8 cellular contexts compared by ENCODE assay signal in the genomic region with DNA sequence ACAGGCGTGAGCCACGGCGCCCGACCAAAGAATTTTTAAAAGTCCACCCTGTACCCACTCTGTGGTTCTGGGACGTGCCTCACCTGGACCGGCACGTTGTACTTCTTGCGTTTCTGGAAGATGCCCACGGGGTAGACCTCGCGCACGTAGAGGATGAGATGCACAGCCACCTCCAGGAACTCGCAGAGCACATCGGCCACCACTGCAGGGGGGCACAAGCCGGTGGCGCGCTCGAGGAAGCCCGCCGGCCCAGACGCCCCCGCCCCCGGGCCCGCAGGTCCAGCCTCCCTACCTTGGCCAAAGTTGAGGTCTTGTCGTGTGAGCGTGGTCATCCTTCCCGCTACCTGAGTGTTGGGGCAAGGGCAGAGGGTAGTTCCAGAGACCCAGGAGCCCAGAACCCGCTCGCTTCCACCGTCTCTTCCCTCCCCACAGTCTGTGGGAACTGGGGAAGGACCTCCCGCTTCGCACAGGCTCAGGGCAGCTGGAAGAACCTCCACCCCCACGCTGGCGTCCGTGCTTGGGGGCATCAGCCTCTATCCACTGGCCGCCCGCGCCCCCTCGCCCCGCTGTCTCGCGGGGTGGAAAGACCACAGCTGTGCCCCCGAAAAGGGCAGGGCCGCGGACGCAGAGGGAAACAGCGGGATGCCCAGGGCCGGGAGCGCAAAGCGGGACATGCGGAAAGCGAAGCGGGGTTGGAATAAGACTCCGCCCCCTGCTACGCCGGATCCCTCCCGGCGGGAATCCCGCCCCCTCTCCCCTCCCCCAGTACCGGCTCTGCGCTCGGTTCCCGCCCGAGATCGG. TPM values are rescaled to one million over a fixed set of nuclear protein-coding genes. Genes with fewer than 3 reads are reported as not detected.
DNase-seq lines count a peak whose midpoint lies in the region; ATAC-seq and TF ChIP-seq lines count a peak whose summit lies in the region.

No MANE protein-coding gene starts in this region.

- CTCF ChIA-PET in BJ (lab: Yijun Ruan, JAX) = interaction anchor here (0.9 to 3.5 kb wide), 3 partner anchors 13 to 39 kb away, joined by 4 to 25 read pairs (median 17); a partner anchor contains a TSS

- intact Hi-C loops in activated T-helper 1 cell treated with anti-CD3 and anti-CD28 coated beads, Interleukin-12 subunit alpha, Interleukin-12 subunit beta, Interleukin-2, Interleukin-4 antibody, amounts not matched to agents 30 ng/mL and 10 ng/mL and 1 ng/mL, durations not matched to agents 14 hours and 24 hours and 36 hours (cut with micrococcal nuclease) = loop anchor here (1.0 to 2.0 kb wide), 7 partner anchors 16 to 407 kb away; a partner anchor contains a TSS

- peak overlapping the region; percentile 84 for H3K27ac ChIP-seq in right atrium auricular region

- H3K4me1 Mint-ChIP-seq in activated T-helper 1 cell treated with anti-CD3 and anti-CD28 coated beads, Interleukin-12 subunit alpha, Interleukin-12 subunit beta, Interleukin-2, Interleukin-4 antibody, amounts not matched to agents 30 ng/mL and 10 ng/mL and 1 ng/mL, durations not matched to agents 14 hours and 24 hours and 36 hours (ENCODE audit: low read depth) = peaks cover 18% of the 10 kb centered on the region

- H3K27ac Mint-ChIP-seq in activated T-helper 1 cell treated with anti-CD3 and anti-CD28 coated beads, Interleukin-12 subunit alpha, Interleukin-12 subunit beta, Interleukin-2, Interleukin-4 antibody, amounts not matched to agents 30 ng/mL and 10 ng/mL and 1 ng/mL, durations not matched to agents 14 hours and 24 hours and 36 hours = peak overlapping the region; percentile 58

- H3K9me3 ChIP-seq in right atrium auricular region = no peaks in the 10 kb centered on the region

- peak overlapping the region; percentile 87 for H3K4me3 Mint-ChIP-seq in activated T-helper 1 cell treated with anti-CD3 and anti-CD28 coated beads, Interleukin-12 subunit alpha, Interleukin-12 subunit beta, Interleukin-2, Interleukin-4 antibody, amounts not matched to agents 30 ng/mL and 10 ng/mL and 1 ng/mL, durations not matched to agents 14 hours and 24 hours and 36 hours

- ATAC-seq in GM19324 (IDR thresholded peaks at IDR 0.05; ENCODE audit: low FRiP score, unreplicated experiment) (peak; percentile 28), HG03432 (IDR thresholded peaks at IDR 0.05; ENCODE audit: unreplicated experiment) (peak; percentile 23)

- POLR2A ChIA-PET in BJ (lab: Charles Lee) = interaction anchor here (0.6 kb wide), 1 partner anchor 63 kb away, joined by 3 read pairs; no protein-coding TSS in a partner anchor

- peaks cover 2% of the 10 kb centered on the region for H3K36me3 Mint-ChIP-seq in activated T-helper 1 cell treated with anti-CD3 and anti-CD28 coated beads, Interleukin-12 subunit alpha, Interleukin-12 subunit beta, Interleukin-2, Interleukin-4 antibody, amounts not matched to agents 30 ng/mL and 10 ng/mL and 1 ng/mL, durations not matched to agents 14 hours and 24 hours and 36 hours (ENCODE audit: low read depth)

- H3K27me3 Mint-ChIP-seq in activated T-helper 1 cell treated with anti-CD3 and anti-CD28 coated beads, Interleukin-12 subunit alpha, Interleukin-12 subunit beta, Interleukin-2, Interleukin-4 antibody, amounts not matched to agents 30 ng/mL and 10 ng/mL and 1 ng/mL, durations not matched to agents 14 hours and 24 hours and 36 hours (ENCODE audit: insufficient read depth) = peaks cover 13% of the 10 kb centered on the region

- H3K27me3 ChIP-seq in BJ (ENCODE audit: control insufficient read depth, insufficient read depth, low read length) = peaks cover 2% of the 10 kb centered on the region
- no peaks in the 10 kb centered on the region for H3K27me3 ChIP-seq in right atrium auricular region

- H3K9me3 Mint-ChIP-seq in activated T-helper 1 cell treated with anti-CD3 and anti-CD28 coated beads, Interleukin-12 subunit alpha, Interleukin-12 subunit beta, Interleukin-2, Interleukin-4 antibody, amounts not matched to agents 30 ng/mL and 10 ng/mL and 1 ng/mL, durations not matched to agents 14 hours and 24 hours and 36 hours = no peaks in the 10 kb centered on the region

- TF ChIP-seq CTCF in BJ (IDR thresholded peaks at IDR 0.05; ENCODE audit: insufficient read depth, low read depth, low read length) (no peak), right atrium auricular region (IDR thresholded peaks at IDR 0.05) (no peak)

- H3K4me1 ChIP-seq in right atrium auricular region = peaks cover 0 to 13% of the 10 kb centered on the region in 2 donors

- H3K4me3 ChIP-seq in BJ (ENCODE audit: low read depth, low read length) (peak overlapping the region; percentile 98), right atrium auricular region (peak overlapping the region; percentile 73 to 91), skeletal muscle cell (ENCODE audit: low read depth, low read length) (peak overlapping the region; percentile 67)

- H3K36me3 ChIP-seq in BJ (ENCODE audit: control insufficient read depth, insufficient read depth, low read length) (peaks cover 12% of the 10 kb centered on the region), right atrium auricular region (peaks cover 8% of the 10 kb centered on the region)

- DNase-seq in BJ (ENCODE audit: low read depth) (no peak), right atrium auricular region (ENCODE audit: low spot score) (no peak), skeletal muscle cell (ENCODE audit: low read depth) (no peak), activated gamma-delta T cell treated with Interleukin-2 at 50 U/mL for 16 hours (no peak), putamen (ENCODE audit: low spot score) (no peak)
- no peak for DNase-seq in activated T-helper 1 cell treated with anti-CD3 and anti-CD28 coated beads, Interleukin-12 subunit alpha, Interleukin-12 subunit beta, Interleukin-2, Interleukin-4 antibody, amounts not matched to agents 30 ng/mL and 10 ng/mL and 1 ng/mL, durations not matched to agents 14 hours and 24 hours and 36 hours (ENCODE audit: low spot score)

RNA-seq across cellular contexts. Expression of a gene that starts 0.5 kb away (rescaled TPM):
- polyA plus RNA-seq in BJ (2011; rRNA removed) = 49.5 and 77.1 TPM in 2 replicates
- polyA minus RNA-seq in BJ (2011; rRNA and poly(A)+ RNA removed) = 29.9 and 44.6 TPM in 2 replicates
- total RNA-seq in activated T-helper 1 cell treated with anti-CD3 and anti-CD28 coated beads, Interleukin-12 subunit alpha, Interleukin-12 subunit beta, Interleukin-2, Interleukin-4 antibody, amounts not matched to agents 30 ng/mL and 10 ng/mL and 1 ng/mL, durations not matched to agents 14 hours and 24 hours and 36 hours = 76.9 and 81.8 TPM in 2 replicates
- total RNA-seq in right atrium auricular region = 10 to 100 TPM; 18.7 to 31.1 TPM

RNA-seq across cellular contexts. Expression of a gene that starts 11.0 kb away (rescaled TPM):
- polyA plus RNA-seq in BJ (2011; rRNA removed) = 0.01 TPM in 1 of 2 replicates, not detected in the other
- polyA minus RNA-seq in BJ (2011; rRNA and poly(A)+ RNA removed) = under 0.01 TPM in 1 of 2 replicates, not detected in the other
- total RNA-seq in activated T-helper 1 cell treated with anti-CD3 and anti-CD28 coated beads, Interleukin-12 subunit alpha, Interleukin-12 subunit beta, Interleukin-2, Interleukin-4 antibody, amounts not matched to agents 30 ng/mL and 10 ng/mL and 1 ng/mL, durations not matched to agents 14 hours and 24 hours and 36 hours = 0.07 TPM in 1 of 2 replicates, not detected in the other
- total RNA-seq in right atrium auricular region = not detected

RNA-seq across cellular contexts. Expression of a gene that starts 16.5 kb away (rescaled TPM):
- 14.0 and 19.0 TPM in 2 replicates for polyA plus RNA-seq in BJ (2011; rRNA removed)
- 4.5 and 10.9 TPM in 2 replicates for polyA minus RNA-seq in BJ (2011; rRNA and poly(A)+ RNA removed)
- 15.7 and 17.2 TPM in 2 replicates for total RNA-seq in activated T-helper 1 cell treated with anti-CD3 and anti-CD28 coated beads, Interleukin-12 subunit alpha, Interleukin-12 subunit beta, Interleukin-2, Interleukin-4 antibody, amounts not matched to agents 30 ng/mL and 10 ng/mL and 1 ng/mL, durations not matched to agents 14 hours and 24 hours and 36 hours
- total RNA-seq in right atrium auricular region = 10 to 100 TPM in 1 of 2 donors, 1 to 10 TPM in 1; 8.0 to 10.8 TPM

RNA-seq across cellular contexts. Expression of a gene that starts 25.8 kb away (rescaled TPM):
- polyA plus RNA-seq in BJ (2011; rRNA removed) = 15.1 and 24.4 TPM in 2 replicates
- polyA minus RNA-seq in BJ (2011; rRNA and poly(A)+ RNA removed) = 12.1 and 12.4 TPM in 2 replicates
- 22.0 and 24.2 TPM in 2 replicates for total RNA-seq in activated T-helper 1 cell treated with anti-CD3 and anti-CD28 coated beads, Interleukin-12 subunit alpha, Interleukin-12 subunit beta, Interleukin-2, Interleukin-4 antibody, amounts not matched to agents 30 ng/mL and 10 ng/mL and 1 ng/mL, durations not matched to agents 14 hours and 24 hours and 36 hours
- 10 to 100 TPM; 15.5 to 20.5 TPM for total RNA-seq in right atrium auricular region

RNA-seq across cellular contexts. Expression of a gene that starts 26.2 kb away (rescaled TPM):
- polyA plus RNA-seq in BJ (2011; rRNA removed) = 1.5 and 2.2 TPM in 2 replicates
- 0.24 and 0.77 TPM in 2 replicates for polyA minus RNA-seq in BJ (2011; rRNA and poly(A)+ RNA removed)
- total RNA-seq in activated T-helper 1 cell treated with anti-CD3 and anti-CD28 coated beads, Interleukin-12 subunit alpha, Interleukin-12 subunit beta, Interleukin-2, Interleukin-4 antibody, amounts not matched to agents 30 ng/mL and 10 ng/mL and 1 ng/mL, durations not matched to agents 14 hours and 24 hours and 36 hours = 0.60 and 0.93 TPM in 2 replicates
- 10 to 100 TPM in 1 of 2 donors, 1 to 10 TPM in 1; 2.5 to 16.7 TPM for total RNA-seq in right atrium auricular region
